ENCODE assay signal across 27 cellular contexts in genomic region chr9:69816775-69817174, GRCh38. TPM values are rescaled to one million over a fixed set of nuclear protein-coding genes. Genes with fewer than 3 reads are reported as not detected.
"Had no signal": no experiment of that assay in that cellular context is flagged by ENCODE, and none has a peak within 500 bp of the region (broad histone marks: within the 10 kb centered on the region; RNA-seq: fewer than 3 reads in every experiment).

No MANE protein-coding gene starts in this region.

- H3K36me3 Mint-ChIP-seq: activated naive CD4-positive, alpha-beta T cell treated with anti-CD3 and anti-CD28 coated beads, Interleukin-2, amount 50 U/mL, for 24 hours; mesothelial cell of epicardium; naive thymus-derived CD8-positive, alpha-beta T cell; neural progenitor cell; type B pancreatic cell had no signal

- H3K27ac ChIP-seq: dorsolateral prefrontal cortex, esophagus muscularis mucosa, gastrocnemius medialis, left ventricle myocardium inferior, neural progenitor cell, sigmoid colon, testis, vagina had no signal

- DNase-seq: activated CD8-positive, alpha-beta memory T cell treated with anti-CD3 and anti-CD28 coated beads for 24 hours; activated CD8-positive, alpha-beta memory T cell treated with anti-CD3 and anti-CD28 coated beads, Interleukin-2, amount 50 U/mL, for 4 hours; activated gamma-delta T cell; activated T-cell treated with anti-CD3 and anti-CD28 coated beads, Interleukin-2, amount 50 U/mL, for 4 hours; dorsolateral prefrontal cortex; effector memory CD8-positive, alpha-beta T cell; gastrocnemius medialis; hippocampal formation; left ventricle myocardium inferior; naive thymus-derived CD8-positive, alpha-beta T cell; sigmoid colon; stimulated activated CD4-positive, alpha-beta T cell treated with anti-CD3 and anti-CD28 coated beads, Interleukin-15, amount 100 ng/mL, for 24 hours; stimulated activated naive CD4-positive, alpha-beta T cell; T-helper 17 cell; testis had no signal

- H3K4me3 Mint-ChIP-seq: activated naive CD4-positive, alpha-beta T cell treated with anti-CD3 and anti-CD28 coated beads, Interleukin-2, amount 50 U/mL, for 24 hours; activated T-cell treated with anti-CD3 and anti-CD28 coated beads, Interleukin-2, amount 50 U/mL, for 4 hours; central memory CD8-positive, alpha-beta T cell; effector memory CD8-positive, alpha-beta T cell; mesothelial cell of epicardium; naive thymus-derived CD8-positive, alpha-beta T cell; neural progenitor cell; T-helper 17 cell; type B pancreatic cell had no signal

- H3K4me2 ChIP-seq: neural progenitor cell, smooth muscle cell had no signal

- H3K9me3 Mint-ChIP-seq: activated naive CD4-positive, alpha-beta T cell treated with anti-CD3 and anti-CD28 coated beads, Interleukin-2, amount 50 U/mL, for 24 hours; activated T-cell treated with anti-CD3 and anti-CD28 coated beads, Interleukin-2, amount 50 U/mL, for 4 hours; central memory CD8-positive, alpha-beta T cell; effector memory CD8-positive, alpha-beta T cell; mesothelial cell of epicardium; naive thymus-derived CD8-positive, alpha-beta T cell had no signal

- ATAC-seq: activated CD4-positive, CD25-positive, alpha-beta regulatory T cell treated with anti-CD3 and anti-CD28 coated beads, Interleukin-2, amount 50 U/mL, for 24 hours; activated T-cell treated with anti-CD3 and anti-CD28 coated beads, Interleukin-2, amount 50 U/mL, for 4 hours; effector memory CD8-positive, alpha-beta T cell; gastrocnemius medialis; naive thymus-derived CD8-positive, alpha-beta T cell; T-helper 17 cell had no signal

- H3K4me3 ChIP-seq: dorsolateral prefrontal cortex, esophagus muscularis mucosa, gastrocnemius medialis, left ventricle myocardium inferior, neural progenitor cell, sigmoid colon, smooth muscle cell, testis, vagina had no signal

- H3K27ac Mint-ChIP-seq: activated naive CD4-positive, alpha-beta T cell treated with anti-CD3 and anti-CD28 coated beads, Interleukin-2, amount 50 U/mL, for 24 hours; effector memory CD8-positive, alpha-beta T cell; mesothelial cell of epicardium; naive thymus-derived CD8-positive, alpha-beta T cell; neural progenitor cell; T-helper 17 cell; type B pancreatic cell had no signal

- H3K4me1 ChIP-seq: gastrocnemius medialis, left ventricle myocardium inferior, testis had no signal

- H3K9me3 ChIP-seq: esophagus muscularis mucosa, gastrocnemius medialis, left ventricle myocardium inferior, sigmoid colon, testis, vagina had no signal

- H3K27me3 ChIP-seq: neural progenitor cell, testis, vagina had no signal

- H3K36me3 ChIP-seq: esophagus muscularis mucosa, gastrocnemius medialis, left ventricle myocardium inferior, neural progenitor cell, sigmoid colon, vagina had no signal

- H3K9ac ChIP-seq: neural progenitor cell had no signal

RNA-seq across cellular contexts. Expression of gene CFAP95, which starts 3.8 kb away (rescaled TPM):
- total RNA-seq: activated T-cell treated with anti-CD3 and anti-CD28 coated beads, Interleukin-2, amount 50 U/mL, for 4 hours; esophagus muscularis mucosa; gastrocnemius medialis; left ventricle myocardium inferior; lung microvascular endothelial cell; mesothelial cell of epicardium; osteoblast; posterior vena cava; sigmoid colon; smooth muscle cell; T-helper 17 cell; vagina had no signal
- polyA plus RNA-seq: smooth muscle cell had no signal
